ENCODE assay signal across 8 cellular contexts in genomic region chr3:49020335-49021212, GRCh38. TPM values are rescaled to one million over a fixed set of nuclear protein-coding genes. Genes with fewer than 3 reads are reported as not detected.
DNase-seq lines count a peak whose midpoint lies in the region; ATAC-seq and TF ChIP-seq lines count a peak whose summit lies in the region.

No MANE protein-coding gene starts in this region.

- H3K27me3 ChIP-seq in ascending aorta: no peaks in the 10 kb centered on the region
- H3K27me3 ChIP-seq in iPS-15b (ENCODE audit: control insufficient read depth, insufficient read depth, low read length): no peaks in the 10 kb centered on the region
- no peaks in the 10 kb centered on the region for H3K27me3 ChIP-seq in skeletal muscle tissue (ENCODE audit: control insufficient read depth in 3 of 3, insufficient read depth in 3 of 3, low read length in 3 of 3)

- peaks cover 16 to 29% of the 10 kb centered on the region in 2 donors for H3K4me1 ChIP-seq in ascending aorta
- H3K4me1 ChIP-seq in iPS-15b (ENCODE audit: control insufficient read depth, insufficient read depth, low read length): peaks cover 13% of the 10 kb centered on the region
- peaks cover 45 to 63% (median 54%) of the 10 kb centered on the region in 3 donors for H3K4me1 ChIP-seq in skeletal muscle tissue (ENCODE audit: control insufficient read depth in 3 of 3, insufficient read depth in 3 of 3, low read length in 3 of 3)

- H3K9ac ChIP-seq in iPS-15b (ENCODE audit: low read depth, low read length) (peak overlapping the region; percentile 79), skeletal muscle tissue (ENCODE audit: low read depth in 1 of 3, low read length in 3 of 3) (peak overlapping the region; percentile 86 to 99 (median 99))

- no peak for TF ChIP-seq CTCF in GM20000 (IDR thresholded peaks at IDR 0.05; ENCODE audit: extremely low read depth, missing control alignments)
- TF ChIP-seq CTCF in ascending aorta (IDR thresholded peaks at IDR 0.05): no peak

- H3K36me3 ChIP-seq in ascending aorta (peaks cover 25 to 33% of the 10 kb centered on the region in 2 donors), iPS-15b (ENCODE audit: control insufficient read depth, insufficient read depth, low read length) (peaks cover 26% of the 10 kb centered on the region), skeletal muscle tissue (ENCODE audit: control insufficient read depth in 3 of 3, insufficient read depth in 3 of 3, low read length in 3 of 3) (peaks cover 38 to 45% (median 38%) of the 10 kb centered on the region in 3 donors)

- no peak for ATAC-seq in HG02623 (IDR thresholded peaks at IDR 0.05; ENCODE audit: unreplicated experiment)

- DNase-seq in EH (ENCODE audit: low read depth) (peak; percentile 37), GM20000 (ENCODE audit: low spot score) (peak; percentile 76), NAMALWA (ENCODE audit: low spot score) (peak; percentile 47), ascending aorta (ENCODE audit: low spot score in 2 of 2) (peak in 1 of 2 donors; percentile 83), DMS114 treated with DMSO at 0.1 percent for 48 hours (lab: John Stamatoyannopoulos, UW; ENCODE audit: unreplicated experiment) (no peak)

- intact Hi-C loops in ascending aorta (cut with DNase I): loop anchor here (1.0 to 5.0 kb wide), 2 partner anchors 13 to 257 kb away; partner anchors contain the start of genes C3orf62 and WDR6

- no peaks in the 10 kb centered on the region for H3K9me3 ChIP-seq in ascending aorta
- no peaks in the 10 kb centered on the region for H3K9me3 ChIP-seq in iPS-15b (ENCODE audit: control insufficient read depth, insufficient read depth, low read length)
- H3K9me3 ChIP-seq in skeletal muscle tissue (ENCODE audit: control insufficient read depth in 3 of 3, low read length in 3 of 3): no peaks in the 10 kb centered on the region

- H3K27ac ChIP-seq in ascending aorta (peak overlapping the region; percentile 100), skeletal muscle tissue (ENCODE audit: low read depth, low read length) (peak overlapping the region; percentile 99)

- H3K4me3 ChIP-seq in ascending aorta (peak overlapping the region; percentile 88 to 93), iPS-15b (ENCODE audit: low read depth, low read length) (peak overlapping the region; percentile 87), skeletal muscle tissue (ENCODE audit: low read length in 3 of 3) (peak overlapping the region; percentile 81 to 99 (median 98))

RNA-seq across cellular contexts. Expression of gene NDUFAF3, which starts 1.3 kb away (rescaled TPM):
- total RNA-seq in ascending aorta (200 TPM), skeletal muscle tissue (39.1 TPM)

RNA-seq across cellular contexts. Expression of gene DALRD3, which starts 2.2 kb away (rescaled TPM):
- total RNA-seq in ascending aorta (73.1 TPM), skeletal muscle tissue (27.7 TPM)

RNA-seq across cellular contexts. Expression of gene IMPDH2, which starts 8.6 kb away (rescaled TPM):
- total RNA-seq in ascending aorta (101 TPM), skeletal muscle tissue (523 TPM)

RNA-seq across cellular contexts. Expression of gene WDR6, which starts 13.4 kb away (rescaled TPM):
- total RNA-seq in ascending aorta (115 TPM), skeletal muscle tissue (54.3 TPM)

RNA-seq across cellular contexts. Expression of gene P4HTM, which starts 30.5 kb away (rescaled TPM):
- 71.9 TPM for total RNA-seq in ascending aorta
- 17.2 TPM for total RNA-seq in skeletal muscle tissue
